10 cellular contexts compared by ENCODE assay signal in genomic region chr17:7348478-7349242, GRCh38. TPM values are rescaled to one million over a fixed set of nuclear protein-coding genes. Genes with fewer than 3 reads are reported as not detected.
A peak's percentile ranks its signal among the peaks of the same experiment; 100 is the strongest.
DNase-seq lines count a peak whose midpoint lies in the region; ATAC-seq, FAIRE-seq and TF ChIP-seq lines count a peak whose summit lies in the region.
"Had no signal": no experiment of that assay in that cellular context is flagged by ENCODE, and none has a peak within 500 bp of the region (broad histone marks: within the 10 kb centered on the region; RNA-seq: fewer than 3 reads in every experiment).

No MANE protein-coding gene starts in this region.

- H3K27ac Mint-ChIP-seq in GM23338 = no peak overlapping the region
- peak overlapping the region; percentile 96 for H3K27ac Mint-ChIP-seq in astrocyte (ENCODE audit: unreplicated experiment)
- H3K27ac Mint-ChIP-seq in neural progenitor cell = no peak overlapping the region
- no peak overlapping the region for H3K27ac Mint-ChIP-seq in activated CD4-positive, alpha-beta memory T cell treated with anti-CD3 and anti-CD28 coated beads, Interleukin-2, amount 10 ng/mL, durations not matched to agents 7 days and 5 days

- H3K9ac ChIP-seq in astrocyte (ENCODE audit: low read length) = no peak overlapping the region
- H3K9ac ChIP-seq in neural progenitor cell = no peak overlapping the region

- H3K79me2 ChIP-seq in GM23338 (replicated peaks; ENCODE audit: insufficient read depth) = no peaks in the 10 kb centered on the region
- H3K79me2 ChIP-seq in astrocyte (ENCODE audit: insufficient read depth, low read length) = peaks cover 23% of the 10 kb centered on the region
- H3K79me2 ChIP-seq in neural progenitor cell (ENCODE audit: low read depth) = no peaks in the 10 kb centered on the region

- H4K20me1 ChIP-seq in GM23338 (replicated peaks; ENCODE audit: insufficient read depth) (0 out of 2 replicates have a peak, but pooled peaks cover 3% of the 10 kb centered on the region), astrocyte (ENCODE audit: insufficient read depth, low read length) (peaks cover 8% of the 10 kb centered on the region), neural progenitor cell (ENCODE audit: low read depth) (peaks cover 7% of the 10 kb centered on the region)

- H3F3A ChIP-seq in GM23338 (replicated peaks; ENCODE audit: low read depth) (peaks cover 22% of the 10 kb centered on the region; the same call in 1 of the 2 replicates), neural progenitor cell (ENCODE audit: low read depth) (peaks cover 46% of the 10 kb centered on the region)

- H3K4me1 Mint-ChIP-seq in GM23338 (peaks cover 25% of the 10 kb centered on the region), astrocyte (ENCODE audit: low read depth, unreplicated experiment) (peaks cover 13% of the 10 kb centered on the region), neural progenitor cell (peaks cover 35% of the 10 kb centered on the region)
- H3K4me1 Mint-ChIP-seq in activated CD4-positive, alpha-beta memory T cell treated with anti-CD3 and anti-CD28 coated beads, Interleukin-2, amount 10 ng/mL, durations not matched to agents 7 days and 5 days = peaks cover 50% of the 10 kb centered on the region

- H2AFZ ChIP-seq in GM23338 (no peak overlapping the region), astrocyte (ENCODE audit: low read depth, low read length) (no peak overlapping the region), neural progenitor cell (replicated peaks) (no peak overlapping the region)

- no peak for FAIRE-seq in astrocyte (lab: Jason Lieb, UNC)
- FAIRE-seq: H54 had no signal

- ATAC-seq in GM23338 (no peak), GM21515 (IDR thresholded peaks at IDR 0.05; ENCODE audit: unreplicated experiment) (no peak)
- ATAC-seq: activated T-cell treated with anti-CD3 and anti-CD28 coated beads, Interleukin-2, amount 50 U/mL, for 4 hours had no signal

- H3K4me2 ChIP-seq in GM23338 = peak overlapping the region; percentile 69; the same call in 1 of the 2 replicates
- no peak overlapping the region for H3K4me2 ChIP-seq in astrocyte (ENCODE audit: low read length)
- no peak overlapping the region for H3K4me2 ChIP-seq in neural progenitor cell

- H3K4me1 ChIP-seq in GM23338 (ENCODE audit: insufficient read depth) (peaks cover 15% of the 10 kb centered on the region), astrocyte (ENCODE audit: insufficient read depth, low read length) (peaks cover 20% of the 10 kb centered on the region), neural progenitor cell (peaks cover 9% of the 10 kb centered on the region)

- H3K9me3 ChIP-seq in astrocyte (ENCODE audit: insufficient read depth, low read depth, low read length) = no peaks in the 10 kb centered on the region
- no peaks in the 10 kb centered on the region for H3K9me3 ChIP-seq in neural progenitor cell (ENCODE audit: low read depth)

- H3K4me3 Mint-ChIP-seq in GM23338 (no peak overlapping the region; the same call in 2 of the 3 replicates), astrocyte (ENCODE audit: unreplicated experiment) (peak overlapping the region; percentile 79), neural progenitor cell (peak overlapping the region; percentile 91)
- H3K4me3 Mint-ChIP-seq in activated CD4-positive, alpha-beta memory T cell treated with anti-CD3 and anti-CD28 coated beads, Interleukin-2, amount 10 ng/mL, durations not matched to agents 7 days and 5 days = no peak overlapping the region
- H3K4me3 Mint-ChIP-seq: activated T-cell treated with anti-CD3 and anti-CD28 coated beads, Interleukin-2, amount 50 U/mL, for 4 hours had no signal

- CTCF ChIA-PET in activated CD4-positive, alpha-beta memory T cell treated with anti-CD3 and anti-CD28 coated beads, Interleukin-2, amount 10 ng/mL, durations not matched to agents 7 days and 5 days (lab: Charles Lee) = interaction anchor here (1.0 to 3.0 kb wide), 4 partner anchors 12 to 199 kb away, joined by 4 to 20 read pairs (median 9); partner anchors contain the start of genes ACAP1 and NEURL4

- H3K27me3 Mint-ChIP-seq in GM23338 (ENCODE audit: insufficient read depth, low read depth, poor library complexity) = peaks cover 38% of the 10 kb centered on the region
- no peaks in the 10 kb centered on the region for H3K27me3 Mint-ChIP-seq in astrocyte (ENCODE audit: low read depth, unreplicated experiment)
- H3K27me3 Mint-ChIP-seq in neural progenitor cell (ENCODE audit: insufficient read depth, low read depth) = peaks cover 9% of the 10 kb centered on the region
- no peaks in the 10 kb centered on the region for H3K27me3 Mint-ChIP-seq in activated CD4-positive, alpha-beta memory T cell treated with anti-CD3 and anti-CD28 coated beads, Interleukin-2, amount 10 ng/mL, durations not matched to agents 7 days and 5 days

- no peak for TF ChIP-seq CTCF in GM23338 (conservative IDR thresholded peaks at IDR 0.05; ENCODE audit: low read depth in 2 of 2)
- TF ChIP-seq CTCF in astrocyte (IDR thresholded peaks at IDR 0.05; ENCODE audit: insufficient read depth, low read depth, low read length) = no peak
- no peak for TF ChIP-seq CTCF in neural progenitor cell (IDR thresholded peaks at IDR 0.05)

- no peaks in the 10 kb centered on the region for H3K36me3 ChIP-seq in GM23338 (ENCODE audit: insufficient read depth)
- no peaks in the 10 kb centered on the region for H3K36me3 ChIP-seq in astrocyte (ENCODE audit: insufficient read depth, low read length)
- no peaks in the 10 kb centered on the region for H3K36me3 ChIP-seq in neural progenitor cell

- POLR2A ChIA-PET in activated CD4-positive, alpha-beta memory T cell treated with anti-CD3 and anti-CD28 coated beads, Interleukin-2, amount 10 ng/mL, durations not matched to agents 7 days and 5 days (lab: Charles Lee) = interaction anchor here (1.1 to 5.9 kb wide), 13 partner anchors 10 to 225 kb away, joined by 3 to 86 read pairs (median 4); partner anchors contain the start of genes ACAP1, GPS2 and NEURL4

- H3K36me3 Mint-ChIP-seq in GM23338 (ENCODE audit: low read depth) (peaks cover 7% of the 10 kb centered on the region; the same call in 1 of the 3 replicates), astrocyte (ENCODE audit: low read depth, unreplicated experiment) (no peaks in the 10 kb centered on the region), neural progenitor cell (no peaks in the 10 kb centered on the region)
- H3K36me3 Mint-ChIP-seq in activated CD4-positive, alpha-beta memory T cell treated with anti-CD3 and anti-CD28 coated beads, Interleukin-2, amount 10 ng/mL, durations not matched to agents 7 days and 5 days (ENCODE audit: low read depth) = peaks cover 70% of the 10 kb centered on the region

- H3K4me3 ChIP-seq in GM23338 (no peak overlapping the region), astrocyte (ENCODE audit: insufficient read depth, low read depth, low read length) (no peak overlapping the region), neural progenitor cell (no peak overlapping the region)

- no peaks in the 10 kb centered on the region for H3K9me2 ChIP-seq in GM23338 (ENCODE audit: insufficient read depth)

- H3K27ac ChIP-seq in GM23338 (ENCODE audit: low read depth) (no peak overlapping the region), astrocyte (ENCODE audit: low read depth, low read length) (no peak overlapping the region), neural progenitor cell (no peak overlapping the region)

- no peaks in the 10 kb centered on the region for H3K27me3 ChIP-seq in GM23338 (ENCODE audit: insufficient read depth)
- no peaks in the 10 kb centered on the region for H3K27me3 ChIP-seq in astrocyte (ENCODE audit: insufficient read depth, low read length)
- H3K27me3 ChIP-seq in neural progenitor cell = peaks cover 8% of the 10 kb centered on the region

- no peaks in the 10 kb centered on the region for H3K9me3 Mint-ChIP-seq in GM23338
- H3K9me3 Mint-ChIP-seq in astrocyte (ENCODE audit: unreplicated experiment) = no peaks in the 10 kb centered on the region
- H3K9me3 Mint-ChIP-seq in neural progenitor cell = no peaks in the 10 kb centered on the region
- no peaks in the 10 kb centered on the region for H3K9me3 Mint-ChIP-seq in activated CD4-positive, alpha-beta memory T cell treated with anti-CD3 and anti-CD28 coated beads, Interleukin-2, amount 10 ng/mL, durations not matched to agents 7 days and 5 days
- H3K9me3 Mint-ChIP-seq: activated T-cell treated with anti-CD3 and anti-CD28 coated beads, Interleukin-2, amount 50 U/mL, for 4 hours had no signal

- DNase-seq in GM23338 (ENCODE audit: low spot score) (no peak), astrocyte (ENCODE audit: low read depth) (no peak), neural progenitor cell (ENCODE audit: low spot score) (no peak), NCI-H2029 (lab: John Stamatoyannopoulos, UW) (no peak)
- DNase-seq in activated CD4-positive, alpha-beta memory T cell treated with anti-CD3 and anti-CD28 coated beads, Interleukin-2, amount 10 ng/mL, durations not matched to agents 7 days and 5 days = no peak
- DNase-seq: activated T-cell treated with anti-CD3 and anti-CD28 coated beads, Interleukin-2, amount 50 U/mL, for 4 hours had no signal

RNA-seq across cellular contexts. Expression of gene KCTD11, which starts 3.3 kb away (rescaled TPM):
- total RNA-seq in GM23338 (2014; rRNA removed; shearing (Covaris generic)) = 7.7 and 8.8 TPM in 2 replicates
- polyA plus RNA-seq in GM23338 (2016; fragmentation: Nextera tagmentation; extraction: Ambion mirVana) = 2.2 and 2.3 TPM in 2 replicates
- total RNA-seq in astrocyte (31.6 and 41.4 TPM in 2 replicates), neural progenitor cell (ENCODE audit: low replicate concordance) (2.7 and 8.2 TPM in 2 replicates)
- total RNA-seq in activated CD4-positive, alpha-beta memory T cell treated with anti-CD3 and anti-CD28 coated beads, Interleukin-2, amount 10 ng/mL, durations not matched to agents 7 days and 5 days = 1 to 10 TPM; 5.8 to 5.9 TPM

RNA-seq across cellular contexts. Expression of gene TMEM95, which starts 6.3 kb away (rescaled TPM):
- total RNA-seq in GM23338 (2014; rRNA removed; shearing (Covaris generic)) = not detected in 2 replicates
- polyA plus RNA-seq in GM23338 (2016; fragmentation: Nextera tagmentation; extraction: Ambion mirVana) = not detected in 2 replicates
- 0.30 TPM in 1 of 2 replicates, not detected in the other for total RNA-seq in astrocyte
- not detected in 2 replicates for total RNA-seq in neural progenitor cell (ENCODE audit: low replicate concordance)
- total RNA-seq in activated CD4-positive, alpha-beta memory T cell treated with anti-CD3 and anti-CD28 coated beads, Interleukin-2, amount 10 ng/mL, durations not matched to agents 7 days and 5 days = not detected
- total RNA-seq: activated T-cell treated with anti-CD3 and anti-CD28 coated beads, Interleukin-2, amount 50 U/mL, for 4 hours; Daoy; progenitor cell of endocrine pancreas had no signal

RNA-seq across cellular contexts. Expression of gene ACAP1, which starts 12.3 kb away (rescaled TPM):
- total RNA-seq in GM23338 (2014; rRNA removed; shearing (Covaris generic)) = 30.7 and 35.8 TPM in 2 replicates
- polyA plus RNA-seq in GM23338 (2016; fragmentation: Nextera tagmentation; extraction: Ambion mirVana) = 40.1 and 43.9 TPM in 2 replicates
- total RNA-seq in astrocyte (14.4 and 16.0 TPM in 2 replicates), neural progenitor cell (ENCODE audit: low replicate concordance) (0.65 and 2.7 TPM in 2 replicates)
- total RNA-seq in activated CD4-positive, alpha-beta memory T cell treated with anti-CD3 and anti-CD28 coated beads, Interleukin-2, amount 10 ng/mL, durations not matched to agents 7 days and 5 days = 100 to 1,000 TPM; 682 to 709 TPM

RNA-seq across cellular contexts. Expression of gene NEURL4, which starts 19.5 kb away (rescaled TPM):
- total RNA-seq in GM23338 (2014; rRNA removed; shearing (Covaris generic)) = 36.8 and 42.3 TPM in 2 replicates
- polyA plus RNA-seq in GM23338 (2016; fragmentation: Nextera tagmentation; extraction: Ambion mirVana) = 6.3 and 6.7 TPM in 2 replicates
- total RNA-seq in astrocyte (32.5 and 32.6 TPM in 2 replicates), neural progenitor cell (ENCODE audit: low replicate concordance) (5.1 and 26.3 TPM in 2 replicates)
- 10 to 100 TPM; 28.4 to 31.2 TPM for total RNA-seq in activated CD4-positive, alpha-beta memory T cell treated with anti-CD3 and anti-CD28 coated beads, Interleukin-2, amount 10 ng/mL, durations not matched to agents 7 days and 5 days

RNA-seq across cellular contexts. Expression of gene TNK1, which starts 32.2 kb away (rescaled TPM):
- 8.9 and 15.0 TPM in 2 replicates for total RNA-seq in GM23338 (2014; rRNA removed; shearing (Covaris generic))
- polyA plus RNA-seq in GM23338 (2016; fragmentation: Nextera tagmentation; extraction: Ambion mirVana) = 6.1 TPM in 2 replicates
- total RNA-seq in astrocyte (0.36 and 1.6 TPM in 2 replicates), neural progenitor cell (ENCODE audit: low replicate concordance) (1.8 and 4.0 TPM in 2 replicates)
- under 1 TPM; 0.25 to 0.86 TPM for total RNA-seq in activated CD4-positive, alpha-beta memory T cell treated with anti-CD3 and anti-CD28 coated beads, Interleukin-2, amount 10 ng/mL, durations not matched to agents 7 days and 5 days

Comparison
In these comparisons a context has a peak if more than half of its experiments do, and no peak if none do; other contexts are left out.
1. H3K4me3 Mint-ChIP-seq: peak in astrocyte (single experiment) and neural progenitor cell (single experiment); none in GM23338 (single experiment) and activated CD4-positive, alpha-beta memory T cell treated with anti-CD3 and anti-CD28 coated beads, Interleukin-2, amount 10 ng/mL, durations not matched to agents 7 days and 5 days (single experiment).
2. RNA of gene ACAP1, which starts 12.3 kb away (total RNA-seq): 682 to 709 TPM in activated CD4-positive, alpha-beta memory T cell treated with anti-CD3 and anti-CD28 coated beads, Interleukin-2, amount 10 ng/mL, durations not matched to agents 7 days and 5 days; 30.7 to 35.8 TPM in GM23338, 14.4 to 16.0 TPM in astrocyte and 0.65 to 2.7 TPM in neural progenitor cell; every median in the first group is over 10 times any median in the second.